8 cellular contexts compared by ENCODE assay signal in the genomic region with DNA sequence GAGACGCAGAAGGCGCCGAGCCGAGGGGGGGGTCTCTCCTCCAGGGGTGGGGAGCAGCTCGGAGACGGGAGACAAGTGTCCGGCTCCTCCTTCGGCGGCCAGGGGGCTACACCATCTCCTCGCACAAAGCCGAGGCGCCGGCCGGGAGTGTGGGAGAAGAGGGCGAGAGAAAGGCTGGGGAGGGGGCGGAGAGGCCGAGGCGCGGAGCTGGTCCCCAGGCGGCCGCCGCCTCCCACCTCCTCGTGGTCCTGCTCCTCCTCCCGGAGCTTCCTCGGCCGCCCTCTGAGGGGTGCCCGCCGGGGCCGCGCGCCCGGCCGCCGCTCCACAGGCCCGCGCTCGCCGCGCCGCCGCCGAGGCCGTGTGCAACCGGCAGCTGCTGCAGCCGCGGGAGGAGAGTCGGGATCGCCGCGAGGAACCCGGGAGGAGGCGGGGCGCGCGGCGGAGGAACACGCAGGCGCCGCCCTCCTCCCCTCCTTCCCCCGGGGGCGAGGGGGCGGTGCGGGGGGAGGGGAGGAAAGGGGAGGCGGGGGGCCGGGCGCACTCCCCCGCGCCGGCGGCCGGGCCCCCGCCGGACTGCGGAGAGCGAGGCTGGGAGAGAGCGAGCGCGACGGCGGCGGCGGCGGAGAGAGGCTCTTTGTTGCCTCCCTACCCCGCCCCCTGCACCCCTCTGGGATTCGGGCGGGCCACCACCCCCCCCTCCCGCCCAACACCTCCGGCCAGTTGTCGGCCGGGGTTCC. TPM values are rescaled to one million over a fixed set of nuclear protein-coding genes. Genes with fewer than 3 reads are reported as not detected.
A peak's percentile ranks its signal among the peaks of the same experiment; 100 is the strongest.
DNase-seq lines count a peak whose midpoint lies in the region; ATAC-seq and TF ChIP-seq lines count a peak whose summit lies in the region.

Gene ENAH, minus strand, starts transcription at position 398 of the 737 bp plus-strand sequence. CDS start 433 bp downstream, outside the sequence.

- 0 to 1% methylated on average over 29 to 80 of the region's 90 CpGs for WGBS in lung, 2 donors

- H3K36me3 ChIP-seq in endocrine pancreas (ENCODE audit: control insufficient read depth, insufficient read depth, low read length) (no peaks in the 10 kb centered on the region), lung (ENCODE audit: control insufficient read depth in 2 of 2, insufficient read depth in 2 of 2, low read length in 2 of 2) (no peaks in the 10 kb centered on the region)

- H3K4me3 ChIP-seq in endocrine pancreas (ENCODE audit: control insufficient read depth, insufficient read depth, low read length), result peak within 1 kb of the TSS; percentile 92
- peak within 1 kb of the TSS; percentile 93 for H3K4me3 ChIP-seq in lung

- no peak for TF ChIP-seq CTCF in activated CD8-positive, alpha-beta T cell treated with anti-CD3 and anti-CD28 coated beads for 36 hours (IDR thresholded peaks at IDR 0.05)
- no peak for TF ChIP-seq CTCF in lung (IDR thresholded peaks at IDR 0.05; ENCODE audit: control extremely low read depth, extremely low read depth)

- H3K4me1 Mint-ChIP-seq in activated CD8-positive, alpha-beta T cell treated with anti-CD3 and anti-CD28 coated beads for 36 hours (ENCODE audit: low read depth), result peaks cover 8% of the 10 kb centered on the region

- in situ Hi-C loops in G401 (cut with HindIII; ENCODE audit: low sequenced_read_pairs), result no loop called here

- peak within 1 kb of the TSS; percentile 81 for H3K9ac ChIP-seq in endocrine pancreas (ENCODE audit: control insufficient read depth, insufficient read depth, low read length)

- H3K27me3 ChIP-seq in endocrine pancreas (ENCODE audit: control insufficient read depth, insufficient read depth, low read length) (no peaks in the 10 kb centered on the region), lung (ENCODE audit: control insufficient read depth, insufficient read depth) (no peaks in the 10 kb centered on the region)

- H3K9me3 ChIP-seq in endocrine pancreas (ENCODE audit: control insufficient read depth, low read length) (no peaks in the 10 kb centered on the region), lung (ENCODE audit: control insufficient read depth in 2 of 2, insufficient read depth in 1 of 2, low read length in 1 of 2) (peaks cover 0 to 1% of the 10 kb centered on the region in 2 donors)

- POLR2A ChIA-PET in activated CD8-positive, alpha-beta T cell treated with anti-CD3 and anti-CD28 coated beads for 36 hours (lab: Charles Lee), result interaction anchor here (1.0 kb wide), 1 partner anchor 125 kb away, joined by 5 read pairs; the partner anchor contains the start of gene SRP9

- H3K27ac Mint-ChIP-seq in activated CD8-positive, alpha-beta T cell treated with anti-CD3 and anti-CD28 coated beads for 36 hours, result no peak within 1 kb of the TSS

- H3K27ac ChIP-seq in lung (ENCODE audit: low read depth in 1 of 2, low read length in 1 of 2), result peak within 1 kb of the TSS; percentile 91 to 97

- peaks cover 32% of the 10 kb centered on the region for H3K27me3 Mint-ChIP-seq in activated CD8-positive, alpha-beta T cell treated with anti-CD3 and anti-CD28 coated beads for 36 hours

- intact Hi-C loops in activated CD8-positive, alpha-beta T cell treated with anti-CD3 and anti-CD28 coated beads for 36 hours (cut with micrococcal nuclease), result no loop called here

- ATAC-seq in HG02973 (IDR thresholded peaks at IDR 0.05; ENCODE audit: unreplicated experiment) (peak; percentile 58), lung (ENCODE audit: insufficient read depth, low FRiP score) (peak; percentile 80), HG02938 (IDR thresholded peaks at IDR 0.05; ENCODE audit: unreplicated experiment) (no peak)
- ATAC-seq in activated CD8-positive, alpha-beta T cell treated with anti-CD3 and anti-CD28 coated beads for 36 hours, result peak; percentile 76

- H3K36me3 Mint-ChIP-seq in activated CD8-positive, alpha-beta T cell treated with anti-CD3 and anti-CD28 coated beads for 36 hours (ENCODE audit: low read depth), result no peaks in the 10 kb centered on the region

- H3K4me1 ChIP-seq in endocrine pancreas (ENCODE audit: control insufficient read depth, insufficient read depth, low read length) (peaks cover 3% of the 10 kb centered on the region), lung (ENCODE audit: control insufficient read depth in 2 of 2, insufficient read depth in 2 of 2, low read length in 2 of 2) (peaks cover 0 to 21% of the 10 kb centered on the region in 2 donors)

- CTCF ChIA-PET in activated CD8-positive, alpha-beta T cell treated with anti-CD3 and anti-CD28 coated beads for 36 hours (lab: Charles Lee), result interaction anchor here (0.7 kb wide), 1 partner anchor 13 kb away, joined by 3 read pairs; no protein-coding TSS in a partner anchor

- no peaks in the 10 kb centered on the region for H3K9me3 Mint-ChIP-seq in activated CD8-positive, alpha-beta T cell treated with anti-CD3 and anti-CD28 coated beads for 36 hours

- DNase-seq in G401 (ENCODE audit: low spot score), result peak; percentile 74
- peak; percentile 88 for DNase-seq in NCI-H345 (lab: John Stamatoyannopoulos, UW)
- DNase-seq in activated CD8-positive, alpha-beta T cell treated with anti-CD3 and anti-CD28 coated beads for 36 hours, result peak; percentile 37
- DNase-seq in lung (ENCODE audit: low spot score), result peak; percentile 73
- DNase-seq in stimulated activated CD4-positive, alpha-beta T cell treated with anti-CD3 and anti-CD28 coated beads, TNF-alpha, amount 100 ng/mL, for 4 hours (ENCODE audit: low read depth in 3 of 3), result peak; percentile 27 to 38 (median 28)

- peak within 1 kb of the TSS; percentile 79 for H3K4me3 Mint-ChIP-seq in activated CD8-positive, alpha-beta T cell treated with anti-CD3 and anti-CD28 coated beads for 36 hours

RNA-seq across cellular contexts. Expression of gene ENAH, which starts in this region (rescaled TPM):
- total RNA-seq in G401 (2014; rRNA removed; shearing (Covaris generic)), result 46.0 and 90.0 TPM in 2 replicates
- total RNA-seq in activated CD8-positive, alpha-beta T cell treated with anti-CD3 and anti-CD28 coated beads for 36 hours, result under 1 TPM; 0.51 to 0.65 TPM
- total RNA-seq in lung, result 10 to 100 TPM; 75.4 to 89.4 TPM
- polyA plus RNA-seq in lung, result 10 to 100 TPM; 15.5 to 21.5 TPM

Comparison
In these comparisons a context has a peak if more than half of its experiments do, and no peak if none do; other contexts are left out.
1. RNA of gene ENAH (total RNA-seq): 46.0 to 90.0 TPM in G401 and 75.4 to 89.4 TPM in lung; 0.51 to 0.65 TPM in activated CD8-positive, alpha-beta T cell treated with anti-CD3 and anti-CD28 coated beads for 36 hours; every median in the first group is over 10 times any median in the second.
2. Peak in DNase-seq and ATAC-seq in activated CD8-positive, alpha-beta T cell treated with anti-CD3 and anti-CD28 coated beads for 36 hours; RNA of the gene not detected or under 1 TPM.
3. DNase-seq: peak in every context shown above with its lines; median percentile 88 in NCI-H345; 74 in G401; 73 in lung; 37 in activated CD8-positive, alpha-beta T cell treated with anti-CD3 and anti-CD28 coated beads for 36 hours; 28 in stimulated activated CD4-positive, alpha-beta T cell treated with anti-CD3 and anti-CD28 coated beads, TNF-alpha, amount 100 ng/mL, for 4 hours.